ENCODE assay signal across 16 cellular contexts in genomic region chr15:85684174-85684710, GRCh38.
DNase-seq lines count a peak whose midpoint lies in the region; ATAC-seq and TF ChIP-seq lines count a peak whose summit lies in the region.
"Had no signal": no experiment of that assay in that cellular context is flagged by ENCODE, and none has a peak within 500 bp of the region (broad histone marks: within the 10 kb centered on the region; RNA-seq: fewer than 3 reads in every experiment).

No MANE protein-coding gene starts in this region.

- H3K9me3 ChIP-seq in left ventricle myocardium inferior (replicated peaks) (no peaks in the 10 kb centered on the region), body of pancreas (no peaks in the 10 kb centered on the region)
- H3K9me3 ChIP-seq: Peyer's patch had no signal

- H3K27me3 ChIP-seq in left ventricle myocardium inferior (ENCODE audit: low read depth) (no peaks in the 10 kb centered on the region), body of pancreas (no peaks in the 10 kb centered on the region)
- H3K27me3 ChIP-seq: Peyer's patch had no signal

- intact Hi-C loops in Right ventricle myocardium inferior (cut with DNase I) = loop anchor here (5.0 kb wide), 1 partner anchor 67 kb away; no protein-coding TSS in a partner anchor
- intact Hi-C loops in cardiac septum (cut with DNase I) = no loop called here
- intact Hi-C loops in left ventricle myocardium inferior (cut with micrococcal nuclease) = loop anchor here (2.0 kb wide), 1 partner anchor 57 kb away; no protein-coding TSS in a partner anchor
- intact Hi-C loops in body of pancreas (cut with DNase I) = no loop called here

- peaks cover 32 to 36% (median 32%) of the 10 kb centered on the region in 3 donors for H3K4me1 Mint-ChIP-seq in T-cell
- H3K4me1 Mint-ChIP-seq in stimulated activated memory B cell treated with anti-CD40 and anti-IgM and Interleukin-4, amounts not matched to agents 10 μg/mL and 1 μg/mL and 100 μg/mL, for 72 hours = peaks cover 49% of the 10 kb centered on the region

- CTCF ChIA-PET in T-cell (lab: Charles Lee) = no interaction called here

- peaks cover 40% of the 10 kb centered on the region for H3K36me3 Mint-ChIP-seq in T-cell
- H3K36me3 Mint-ChIP-seq in stimulated activated memory B cell treated with anti-CD40 and anti-IgM and Interleukin-4, amounts not matched to agents 10 μg/mL and 1 μg/mL and 100 μg/mL, for 72 hours = peaks cover 23% of the 10 kb centered on the region

- H3K4me3 Mint-ChIP-seq in T-cell = no peak overlapping the region
- H3K4me3 Mint-ChIP-seq in stimulated activated memory B cell treated with anti-CD40 and anti-IgM and Interleukin-4, amounts not matched to agents 10 μg/mL and 1 μg/mL and 100 μg/mL, for 72 hours = no peak overlapping the region

- no peak for TF ChIP-seq CTCF in left ventricle myocardium inferior (IDR thresholded peaks at IDR 0.05; ENCODE audit: borderline replicate concordance)
- TF ChIP-seq CTCF in body of pancreas (IDR thresholded peaks at IDR 0.05) = no peak

- POLR2A ChIA-PET in T-cell (lab: Charles Lee) = interaction anchor here in 1 of 2 donors (0.6 kb wide), 1 partner anchor 35 kb away, joined by 3 read pairs; no protein-coding TSS in a partner anchor

- H3K4me1 ChIP-seq in left ventricle myocardium inferior (peaks cover 75% of the 10 kb centered on the region), body of pancreas (peaks cover 13% of the 10 kb centered on the region)

- peak overlapping the region; percentile 32 to 94 for H3K27ac Mint-ChIP-seq in T-cell
- peak overlapping the region; percentile 88 for H3K27ac Mint-ChIP-seq in stimulated activated memory B cell treated with anti-CD40 and anti-IgM and Interleukin-4, amounts not matched to agents 10 μg/mL and 1 μg/mL and 100 μg/mL, for 72 hours

- no peaks in the 10 kb centered on the region for H3K9me3 Mint-ChIP-seq in T-cell
- no peaks in the 10 kb centered on the region for H3K9me3 Mint-ChIP-seq in stimulated activated memory B cell treated with anti-CD40 and anti-IgM and Interleukin-4, amounts not matched to agents 10 μg/mL and 1 μg/mL and 100 μg/mL, for 72 hours

- no peaks in the 10 kb centered on the region for H3K27me3 Mint-ChIP-seq in T-cell
- H3K27me3 Mint-ChIP-seq in stimulated activated memory B cell treated with anti-CD40 and anti-IgM and Interleukin-4, amounts not matched to agents 10 μg/mL and 1 μg/mL and 100 μg/mL, for 72 hours = no peaks in the 10 kb centered on the region

- ATAC-seq in Right ventricle myocardium inferior = peak; percentile 73
- no peak for ATAC-seq in T-cell (replicated peaks in 1 of 4)
- no peak for ATAC-seq in stimulated activated memory B cell treated with anti-CD40 and anti-IgM and Interleukin-4, amounts not matched to agents 10 μg/mL and 1 μg/mL and 100 μg/mL, for 72 hours
- no peak for ATAC-seq in body of pancreas

- DNase-seq in Right ventricle myocardium inferior (ENCODE audit: missing footprints) (no peak), cardiac septum (ENCODE audit: low spot score) (no peak), T-cell (no peak), left ventricle myocardium inferior (no peak), body of pancreas (no peak), HT-29 (ENCODE audit: low spot score) (no peak), superior temporal gyrus (ENCODE audit: extremely low spot score) (no peak)
- DNase-seq: ACHN, GM23248, NCI-H1436, NCI-H2029 treated with DMSO at 0.1 percent for 48 hours, NCI-H510A, NCI-H82, Peyer's patch, SHP77 treated with DMSO at 0.1 percent for 48 hours had no signal

- H3K27ac ChIP-seq in left ventricle myocardium inferior (replicated peaks) (peak overlapping the region; percentile 77), body of pancreas (no peak overlapping the region)
- H3K27ac ChIP-seq: GM23248, Peyer's patch had no signal

- H3K36me3 ChIP-seq in left ventricle myocardium inferior (peaks cover 66% of the 10 kb centered on the region), body of pancreas (replicated peaks in 1 of 2; ENCODE audit: insufficient read depth in 1 of 2, low read depth in 2 of 2) (peaks cover 10 to 25% of the 10 kb centered on the region in 2 donors)

- WGBS in body of pancreas, 2 donors = 68 to 74% methylated on average over 6 of the region's 6 CpGs

- H3K4me3 ChIP-seq in left ventricle myocardium inferior (peak overlapping the region; percentile 42), body of pancreas (no peak overlapping the region)
- H3K4me3 ChIP-seq: GM23248, Peyer's patch had no signal

- no peak for TF ChIP-seq POLR2A in body of pancreas (IDR thresholded peaks at IDR 0.05)

Comparison
In these comparisons a context has a peak if more than half of its experiments do, and no peak if none do; other contexts are left out.
1. intact Hi-C loops: an anchor here in Right ventricle myocardium inferior (5.0 kb wide) and left ventricle myocardium inferior (2.0 kb wide); none called in cardiac septum and body of pancreas.